In genomic region chr3:47428585-47429145, GRCh38 we compare ENCODE assay signal across 2 cellular contexts.
TF ChIP-seq lines count a peak whose summit lies in the region.

No MANE protein-coding gene starts in this region.

TF ChIP-seq in HEK293, 187 proteins besides CTCF, POLR2A, EP300 and RAD21:
- TF ChIP-seq ZNF24 (tag by site-specific recombination; IDR thresholded peaks at IDR 0.05) (no peak), PRDM10 (tag by site-specific recombination; IDR thresholded peaks at IDR 0.05) (peak; percentile 75)

TF ChIP-seq in H1, 55 proteins besides CTCF, POLR2A, EP300 and RAD21:
- peak; percentile 58; the same call in 1 of the 2 replicates for TF ChIP-seq YY1 (IDR thresholded peaks at IDR 0.05; ENCODE audit: low read depth, low read length)
- TF ChIP-seq HDAC6 (IDR thresholded peaks at IDR 0.05; ENCODE audit: low read depth, low read length): no peak
- TF ChIP-seq RXRA (IDR thresholded peaks at IDR 0.05; ENCODE audit: insufficient read depth, low read depth, low read length): no peak
- TF ChIP-seq SIN3A (conservative IDR thresholded peaks at IDR 0.05 in 1 of 2, IDR thresholded peaks at IDR 0.05 in 1 of 2; ENCODE audit: low read depth in 1 of 2, low read length in 2 of 2): no peak
